ENCODE assay signal across 9 cellular contexts in the genomic region with DNA sequence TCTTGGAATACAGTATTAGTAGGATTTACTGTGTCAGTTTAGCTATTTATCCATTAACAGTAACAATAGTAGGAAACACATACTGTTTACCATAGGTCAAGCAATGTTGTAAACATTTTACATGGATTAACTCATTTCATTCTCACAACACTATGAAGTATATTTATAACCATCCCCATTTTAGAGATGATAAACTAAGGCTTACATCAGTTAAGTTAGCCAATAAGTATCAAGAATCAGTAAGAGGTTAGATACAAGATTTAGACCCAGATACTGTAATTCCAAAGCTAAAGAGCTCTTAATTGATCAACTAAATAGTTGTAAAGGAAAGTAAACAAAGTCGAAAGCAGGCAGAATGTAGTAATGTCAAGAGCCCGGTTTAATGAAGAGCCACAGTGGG. TPM values are rescaled to one million over a fixed set of nuclear protein-coding genes. Genes with fewer than 3 reads are reported as not detected.
DNase-seq lines count a peak whose midpoint lies in the region; ATAC-seq and TF ChIP-seq lines count a peak whose summit lies in the region.
"Had no signal": no experiment of that assay in that cellular context is flagged by ENCODE, and none has a peak within 500 bp of the region (broad histone marks: within the 10 kb centered on the region; RNA-seq: fewer than 3 reads in every experiment).

No MANE protein-coding gene starts in this region.

- 0 out of 2 replicates have a peak overlapping the region, but pooled peaks have one; percentile 27 for H2AFZ ChIP-seq in SK-N-SH (ENCODE audit: low read depth)

- H3K9ac ChIP-seq in SK-N-SH = peak overlapping the region; percentile 74; the same call in 1 of the 2 replicates

- no peaks in the 10 kb centered on the region for H3K27me3 Mint-ChIP-seq in activated CD4-positive, alpha-beta memory T cell treated with anti-CD3 and anti-CD28 coated beads, Interleukin-2, amount 10 ng/mL, durations not matched to agents 7 days and 5 days

- peaks cover 50% of the 10 kb centered on the region for H3K79me2 ChIP-seq in SK-N-SH (ENCODE audit: insufficient read depth)

- H3K4me3 Mint-ChIP-seq in activated CD4-positive, alpha-beta memory T cell treated with anti-CD3 and anti-CD28 coated beads, Interleukin-2, amount 10 ng/mL, durations not matched to agents 7 days and 5 days = peak overlapping the region; percentile 72
- peak overlapping the region; percentile 87 for H3K4me3 Mint-ChIP-seq in stimulated activated effector memory CD8-positive, alpha-beta T cell treated with anti-CD3 and anti-CD28 coated beads, Interleukin-12 subunit alpha, Interleukin-12 subunit beta, amount 100 ng/mL, for 72 hours

- in situ Hi-C loops in GM13976 (cut with MboI; ENCODE audit: low sequenced_read_pairs, unreplicated experiment) = no loop called here

- peaks cover 0 to 19% of the 10 kb centered on the region in 2 experiments for H3K36me3 ChIP-seq in SK-N-SH (replicated peaks in 1 of 2; ENCODE audit: control insufficient read depth in 1 of 2, insufficient read depth in 2 of 2, low read length in 1 of 2)

- H3K27ac Mint-ChIP-seq in activated CD4-positive, alpha-beta memory T cell treated with anti-CD3 and anti-CD28 coated beads, Interleukin-2, amount 10 ng/mL, durations not matched to agents 7 days and 5 days = no peak overlapping the region
- peak overlapping the region; percentile 91 for H3K27ac Mint-ChIP-seq in stimulated activated effector memory CD8-positive, alpha-beta T cell treated with anti-CD3 and anti-CD28 coated beads, Interleukin-12 subunit alpha, Interleukin-12 subunit beta, amount 100 ng/mL, for 72 hours

- peak overlapping the region; percentile 56 to 96 for H3K4me3 ChIP-seq in SK-N-SH (ENCODE audit: low read depth in 2 of 2, low read length in 1 of 2)
- peak overlapping the region; percentile 92; the same call in 1 of the 2 replicates for H3K4me3 ChIP-seq in iPS-18c (ENCODE audit: insufficient read depth, low read depth, low read length)

- peak overlapping the region; percentile 72 for H3K4me2 ChIP-seq in SK-N-SH

- H4K20me1 ChIP-seq in SK-N-SH (ENCODE audit: insufficient read depth) = no peaks in the 10 kb centered on the region

- H3K27me3 ChIP-seq in SK-N-SH (ENCODE audit: insufficient read depth) = no peaks in the 10 kb centered on the region
- H3K27me3 ChIP-seq: body of pancreas had no signal

- no peaks in the 10 kb centered on the region for H3K9me3 Mint-ChIP-seq in activated CD4-positive, alpha-beta memory T cell treated with anti-CD3 and anti-CD28 coated beads, Interleukin-2, amount 10 ng/mL, durations not matched to agents 7 days and 5 days
- H3K9me3 Mint-ChIP-seq in stimulated activated effector memory CD8-positive, alpha-beta T cell treated with anti-CD3 and anti-CD28 coated beads, Interleukin-12 subunit alpha, Interleukin-12 subunit beta, amount 100 ng/mL, for 72 hours = no peaks in the 10 kb centered on the region

- peaks cover 18% of the 10 kb centered on the region for H3K4me1 Mint-ChIP-seq in activated CD4-positive, alpha-beta memory T cell treated with anti-CD3 and anti-CD28 coated beads, Interleukin-2, amount 10 ng/mL, durations not matched to agents 7 days and 5 days
- H3K4me1 Mint-ChIP-seq in stimulated activated effector memory CD8-positive, alpha-beta T cell treated with anti-CD3 and anti-CD28 coated beads, Interleukin-12 subunit alpha, Interleukin-12 subunit beta, amount 100 ng/mL, for 72 hours = peaks cover 28% of the 10 kb centered on the region

- H3K9me2 ChIP-seq in SK-N-SH = no peaks in the 10 kb centered on the region

- DNase-seq in SK-N-SH = no peak
- DNase-seq in activated CD4-positive, alpha-beta memory T cell treated with anti-CD3 and anti-CD28 coated beads, Interleukin-2, amount 10 ng/mL, durations not matched to agents 7 days and 5 days = no peak
- no peak for DNase-seq in stimulated activated effector memory CD8-positive, alpha-beta T cell treated with anti-CD3 and anti-CD28 coated beads, Interleukin-12 subunit alpha, Interleukin-12 subunit beta, amount 100 ng/mL, for 72 hours (ENCODE audit: low spot score in 2 of 2)
- DNase-seq in NCI-H2081 treated with DMSO at 0.1 percent for 48 hours (lab: John Stamatoyannopoulos, UW) = no peak
- DNase-seq in GM13976 (ENCODE audit: low spot score) = no peak
- DNase-seq: body of pancreas had no signal

- peaks cover 2 to 4% of the 10 kb centered on the region in 2 experiments; a peak in 2 of 4 replicates for H3K4me1 ChIP-seq in SK-N-SH (ENCODE audit: control insufficient read depth in 1 of 2, insufficient read depth in 2 of 2, low read depth in 1 of 2, low read length in 1 of 2)

- ATAC-seq in SK-N-SH treated with all-trans-retinoic acid at 6 μM for 48 hours (no peak), HG03108 (IDR thresholded peaks at IDR 0.05; ENCODE audit: unreplicated experiment) (no peak)
- no peak for ATAC-seq in stimulated activated effector memory CD8-positive, alpha-beta T cell treated with anti-CD3 and anti-CD28 coated beads, Interleukin-12 subunit alpha, Interleukin-12 subunit beta, amount 100 ng/mL, for 72 hours

- CTCF ChIA-PET in SK-N-SH (lab: Yijun Ruan, JAX) = interaction anchor here (0.9 kb wide), 1 partner anchor 13 kb away, joined by 4 read pairs; no protein-coding TSS in a partner anchor
- CTCF ChIA-PET in activated CD4-positive, alpha-beta memory T cell treated with anti-CD3 and anti-CD28 coated beads, Interleukin-2, amount 10 ng/mL, durations not matched to agents 7 days and 5 days (lab: Charles Lee) = no interaction called here

- H3K27ac ChIP-seq in SK-N-SH (ENCODE audit: low read depth in 2 of 2, low read length in 1 of 2) = no peak overlapping the region; a peak in 1 of 4 replicates

- no peaks in the 10 kb centered on the region for H3K36me3 Mint-ChIP-seq in activated CD4-positive, alpha-beta memory T cell treated with anti-CD3 and anti-CD28 coated beads, Interleukin-2, amount 10 ng/mL, durations not matched to agents 7 days and 5 days (ENCODE audit: low read depth)
- no peaks in the 10 kb centered on the region for H3K36me3 Mint-ChIP-seq in stimulated activated effector memory CD8-positive, alpha-beta T cell treated with anti-CD3 and anti-CD28 coated beads, Interleukin-12 subunit alpha, Interleukin-12 subunit beta, amount 100 ng/mL, for 72 hours

- TF ChIP-seq CTCF in SK-N-SH (IDR thresholded peaks at IDR 0.05) (no peak), GM13976 (IDR thresholded peaks at IDR 0.05; ENCODE audit: borderline replicate concordance, control extremely low read depth, extremely low read depth, insufficient read depth, missing control alignments) (no peak)

- WGBS in SK-N-SH (ENCODE audit: low lambda C conversion rate) = 8% methylated on average over 2 of the region's 2 CpGs

- TF ChIP-seq RAD21 in SK-N-SH (IDR thresholded peaks at IDR 0.05; ENCODE audit: low read length) = no peak

- H3F3A ChIP-seq in SK-N-SH (replicated peaks; ENCODE audit: insufficient read depth) = no peaks in the 10 kb centered on the region

- TF ChIP-seq EP300 in SK-N-SH (IDR thresholded peaks at IDR 0.05; ENCODE audit: borderline replicate concordance in 1 of 2, low read depth in 1 of 2, low read length in 1 of 2) = no peak

- no peaks in the 10 kb centered on the region for H3K9me3 ChIP-seq in SK-N-SH
- peaks cover 2% of the 10 kb centered on the region for H3K9me3 ChIP-seq in iPS-18c (ENCODE audit: control insufficient read depth, insufficient read depth, low read length)
- H3K9me3 ChIP-seq: body of pancreas had no signal

- POLR2A ChIA-PET in SK-N-SH (lab: Yijun Ruan, JAX) = no interaction called here
- POLR2A ChIA-PET in activated CD4-positive, alpha-beta memory T cell treated with anti-CD3 and anti-CD28 coated beads, Interleukin-2, amount 10 ng/mL, durations not matched to agents 7 days and 5 days (lab: Charles Lee) = interaction anchor here (0.7 to 1.2 kb wide), 2 partner anchors 57 to 185 kb away, joined by 3 read pairs; a partner anchor contains a TSS

TF ChIP-seq in SK-N-SH, 30 proteins besides CTCF, POLR2A, EP300 and RAD21 (continues in another document):
- TF ChIP-seq EZH2phosphoT487 (IDR thresholded peaks at IDR 0.05; ENCODE audit: borderline replicate concordance, low read depth) = no peak
- no peak for TF ChIP-seq TAF1 (IDR thresholded peaks at IDR 0.05; ENCODE audit: borderline replicate concordance, low read depth, low read length)

TF ChIP-seq in SK-N-SH treated with all-trans-retinoic acid at 6 μM for 48 hours, 23 proteins besides CTCF, POLR2A, EP300 and RAD21 (continues in another document):
- TF ChIP-seq TOX (CRISPR knock-in tag; IDR thresholded peaks at IDR 0.05; ENCODE audit: borderline replicate concordance) = no peak

RNA-seq across cellular contexts. Expression of a gene that starts 1.1 kb away (rescaled TPM):
- polyA plus RNA-seq in SK-N-SH (2012; rRNA removed) = 12.4 and 20.5 TPM in 2 replicates
- polyA plus RNA-seq in SK-N-SH (2012; cell fraction: cytosol; rRNA removed) = 17.1 and 19.3 TPM in 2 replicates
- polyA plus RNA-seq in SK-N-SH (2012; cell fraction: nucleus; rRNA removed) = 9.1 and 20.5 TPM in 2 replicates
- 1 to 10 TPM; 6.3 to 6.5 TPM for total RNA-seq in activated CD4-positive, alpha-beta memory T cell treated with anti-CD3 and anti-CD28 coated beads, Interleukin-2, amount 10 ng/mL, durations not matched to agents 7 days and 5 days

RNA-seq across cellular contexts. Expression of a gene that starts 36.2 kb away (rescaled TPM):
- polyA plus RNA-seq in SK-N-SH (2012; rRNA removed) = 1.6 and 3.1 TPM in 2 replicates
- polyA plus RNA-seq in SK-N-SH (2012; cell fraction: cytosol; rRNA removed) = 3.0 TPM in 2 replicates
- 0.60 and 1.7 TPM in 2 replicates for polyA plus RNA-seq in SK-N-SH (2012; cell fraction: nucleus; rRNA removed)
- not detected for total RNA-seq in activated CD4-positive, alpha-beta memory T cell treated with anti-CD3 and anti-CD28 coated beads, Interleukin-2, amount 10 ng/mL, durations not matched to agents 7 days and 5 days

RNA-seq across cellular contexts. Expression of a gene that starts 56.3 kb away (rescaled TPM):
- 24.4 and 27.7 TPM in 2 replicates for polyA plus RNA-seq in SK-N-SH (2012; rRNA removed)
- polyA plus RNA-seq in SK-N-SH (2012; cell fraction: cytosol; rRNA removed) = 42.3 and 65.7 TPM in 2 replicates
- polyA plus RNA-seq in SK-N-SH (2012; cell fraction: nucleus; rRNA removed) = 5.5 and 6.5 TPM in 2 replicates
- total RNA-seq in activated CD4-positive, alpha-beta memory T cell treated with anti-CD3 and anti-CD28 coated beads, Interleukin-2, amount 10 ng/mL, durations not matched to agents 7 days and 5 days = 10 to 100 TPM; 36.8 to 44.3 TPM
